13 cellular contexts compared by ENCODE assay signal in genomic region chr5:177349762-177350161, GRCh38. TPM values are rescaled to one million over a fixed set of nuclear protein-coding genes. Genes with fewer than 3 reads are reported as not detected.
A peak's percentile ranks its signal among the peaks of the same experiment; 100 is the strongest.
DNase-seq lines count a peak whose midpoint lies in the region; ATAC-seq, FAIRE-seq and TF ChIP-seq lines count a peak whose summit lies in the region.
"Had no signal": no experiment of that assay in that cellular context is flagged by ENCODE, and none has a peak within 500 bp of the region (broad histone marks: within the 10 kb centered on the region; RNA-seq: fewer than 3 reads in every experiment).

No MANE protein-coding gene starts in this region.

- TF ChIP-seq CTCF in A549 (IDR thresholded peaks at IDR 0.05) (no peak), H9 (conservative IDR thresholded peaks at IDR 0.05) (no peak), astrocyte (IDR thresholded peaks at IDR 0.05; ENCODE audit: insufficient read depth, low read depth, low read length) (no peak), GM10248 (IDR thresholded peaks at IDR 0.05; ENCODE audit: control extremely low read depth, extremely low read depth, low read depth, missing control alignments) (no peak)

- H4K20me1 ChIP-seq in H9 (ENCODE audit: control insufficient read depth, insufficient read depth, insufficient read length) (no peaks in the 10 kb centered on the region), astrocyte (ENCODE audit: insufficient read depth, low read length) (peaks cover 50% of the 10 kb centered on the region)

- no peak overlapping the region for H2BK5ac ChIP-seq in H9 (ENCODE audit: insufficient read length, low read length)

- no peak for TF ChIP-seq RAD21 in A549 (conservative IDR thresholded peaks at IDR 0.05 in 1 of 2, IDR thresholded peaks at IDR 0.05 in 1 of 2)

- H3K36me3 Mint-ChIP-seq in H9 (ENCODE audit: insufficient read depth in 1 of 3, low read depth in 3 of 3) (peaks cover 2 to 25% (median 23%) of the 10 kb centered on the region in 3 experiments; a peak in 6 of 7 replicates), astrocyte (ENCODE audit: low read depth, unreplicated experiment) (peaks cover 2% of the 10 kb centered on the region)

- no peak overlapping the region for H2BK20ac ChIP-seq in H9 (ENCODE audit: low read depth, low read length, poor library complexity, severe bottlenecking)

- H3K4me3 Mint-ChIP-seq in H9: peak overlapping the region; percentile 57 to 66
- H3K4me3 Mint-ChIP-seq in astrocyte (ENCODE audit: unreplicated experiment): peak overlapping the region; percentile 98

- CTCF ChIA-PET in A549 (lab: Yijun Ruan, JAX): interaction anchor here (1.2 to 3.3 kb wide), 10 partner anchors 11 to 236 kb away, joined by 3 to 20 read pairs (median 5); no protein-coding TSS in a partner anchor
- CTCF ChIA-PET in GM10248 (lab: Yijun Ruan, JAX): interaction anchor here (1.1 to 35.5 kb wide), 8 partner anchors 15 to 278 kb away, joined by 3 to 734 read pairs (median 8); partner anchors contain the start of gene SLC34A1

- H3K27ac ChIP-seq in A549 (no peak overlapping the region), H9 (ENCODE audit: insufficient read length, low read depth, low read length) (no peak overlapping the region), astrocyte (ENCODE audit: low read depth, low read length) (no peak overlapping the region), mesodermal cell (ENCODE audit: low read depth, low read length, severe bottlenecking) (no peak overlapping the region)

- H3K23ac ChIP-seq in H9 (ENCODE audit: insufficient read length, low read depth, low read length): no peak overlapping the region

- H3K56ac ChIP-seq in H9 (ENCODE audit: insufficient read length, low read depth, low read length): no peak overlapping the region

- peak overlapping the region in 1 of 3 experiments; percentile 60; a peak in 1 of 7 replicates for H3K27ac Mint-ChIP-seq in H9
- no peak overlapping the region for H3K27ac Mint-ChIP-seq in astrocyte (ENCODE audit: unreplicated experiment)

- H3K27me3 Mint-ChIP-seq in H9 (ENCODE audit: low read depth): peaks cover 14% of the 10 kb centered on the region
- peaks cover 5% of the 10 kb centered on the region for H3K27me3 Mint-ChIP-seq in astrocyte (ENCODE audit: low read depth, unreplicated experiment)

- TF ChIP-seq POLR2A in A549 (IDR thresholded peaks at IDR 0.05; ENCODE audit: low read length): no peak

- H3K4me3 ChIP-seq in A549 (no peak overlapping the region), astrocyte (ENCODE audit: insufficient read depth, low read depth, low read length) (no peak overlapping the region), mesodermal cell (ENCODE audit: extremely low read depth, insufficient read depth, low read length, poor library complexity, severe bottlenecking) (peak overlapping the region; percentile 100)

- peaks cover 7% of the 10 kb centered on the region for H3K23me2 ChIP-seq in H9 (ENCODE audit: insufficient read length, low read depth, low read length, poor library complexity, severe bottlenecking)

- H3K18ac ChIP-seq in H9 (ENCODE audit: insufficient read length, low read depth, low read length): no peak overlapping the region

- no peaks in the 10 kb centered on the region for H3K27me3 ChIP-seq in H9 (ENCODE audit: insufficient read depth, low read length)
- H3K27me3 ChIP-seq in astrocyte (ENCODE audit: insufficient read depth, low read length): no peaks in the 10 kb centered on the region

- no peak overlapping the region for H2BK120ac ChIP-seq in H9 (ENCODE audit: low read depth, low read length, poor library complexity, severe bottlenecking)

- no peak overlapping the region for H4K5ac ChIP-seq in H9 (ENCODE audit: insufficient read length, low read depth, low read length)

- peaks cover 4% of the 10 kb centered on the region for H3K79me1 ChIP-seq in H9 (ENCODE audit: insufficient read depth, low read depth, low read length, poor library complexity, severe bottlenecking)

- no peak overlapping the region for H2BK15ac ChIP-seq in H9 (ENCODE audit: low read depth, low read length)

- H3K4me1 Mint-ChIP-seq in H9 (peaks cover 20 to 25% of the 10 kb centered on the region in 2 experiments), astrocyte (ENCODE audit: low read depth, unreplicated experiment) (peaks cover 21% of the 10 kb centered on the region)

- H3K4ac ChIP-seq in H9 (ENCODE audit: low read depth, low read length): no peak overlapping the region

- H3K9ac ChIP-seq in H9 (ENCODE audit: extremely low read depth, insufficient read length, low read length) (no peak overlapping the region), astrocyte (ENCODE audit: low read length) (peak overlapping the region; percentile 93)

- 86% methylated on average over 5 of the region's 5 CpGs for WGBS in A549 (ENCODE audit: missing lambda C conversion rate)
- no CpG with 5 or more reads among the region's 5 CpGs for WGBS in H9 (ENCODE audit: extremely low coverage, insufficient read length, low lambda C conversion rate)
- whole genome bisulfite sequencing in mesodermal cell (ENCODE audit: insufficient coverage in 2 of 2), 2 experiments: 91 to 92% methylated on average over 5 of the region's 5 CpGs

- ATAC-seq in A549: no peak
- ATAC-seq in GM19324 (IDR thresholded peaks at IDR 0.05; ENCODE audit: low FRiP score, unreplicated experiment): no peak

- TF ChIP-seq EP300 in A549 (IDR thresholded peaks at IDR 0.05): no peak

- H3K4me1 ChIP-seq in A549 (peaks cover 31% of the 10 kb centered on the region), H9 (ENCODE audit: insufficient read depth, low read length) (peaks cover 3% of the 10 kb centered on the region; the same call in 1 of the 2 replicates), astrocyte (ENCODE audit: insufficient read depth, low read length) (peaks cover 18% of the 10 kb centered on the region), mesodermal cell (ENCODE audit: control insufficient read depth, insufficient read depth, low read length, poor library complexity, severe bottlenecking) (peaks cover 6% of the 10 kb centered on the region)

- H3K79me2 ChIP-seq in H9 (ENCODE audit: insufficient read depth, low read length): peaks cover 17% of the 10 kb centered on the region
- peaks cover 63% of the 10 kb centered on the region for H3K79me2 ChIP-seq in astrocyte (ENCODE audit: insufficient read depth, low read length)

- H2AK5ac ChIP-seq in H9 (ENCODE audit: insufficient read length, low read length): no peak overlapping the region

- no peak overlapping the region for H3K14ac ChIP-seq in H9 (ENCODE audit: insufficient read depth, low read length)

- H4K8ac ChIP-seq in H9 (replicated peaks; ENCODE audit: insufficient read length, low read depth, low read length): no peak overlapping the region

- no peaks in the 10 kb centered on the region; a peak in 1 of 5 replicates for H3K9me3 Mint-ChIP-seq in H9
- H3K9me3 Mint-ChIP-seq in astrocyte (ENCODE audit: unreplicated experiment): peaks cover 6% of the 10 kb centered on the region

- no peak overlapping the region for H4K91ac ChIP-seq in H9 (ENCODE audit: insufficient read length, low read depth, low read length)

- H3K36me3 ChIP-seq in astrocyte (ENCODE audit: insufficient read depth, low read length) (peaks cover 17% of the 10 kb centered on the region), mesodermal cell (ENCODE audit: control insufficient read depth, insufficient read depth, low read length) (peaks cover 24% of the 10 kb centered on the region)

- H3K4me2 ChIP-seq in A549: peak overlapping the region; percentile 98
- peak overlapping the region; percentile 89 for H3K4me2 ChIP-seq in H9 (ENCODE audit: insufficient read depth, insufficient read length, low read length)
- peak overlapping the region; percentile 93 for H3K4me2 ChIP-seq in astrocyte (ENCODE audit: low read length)

- POLR2A ChIA-PET in A549 (lab: Yijun Ruan, JAX) (interaction anchor here (1.2 kb wide), 1 partner anchor 21 kb away, joined by 9 read pairs; no protein-coding TSS in a partner anchor), GM10248 (lab: Yijun Ruan, JAX) (no interaction called here)

- no peak overlapping the region for H3T11ph ChIP-seq in H9 (ENCODE audit: low read length)

- H2BK12ac ChIP-seq in H9 (ENCODE audit: insufficient read length, low read depth, low read length): no peak overlapping the region

- no peaks in the 10 kb centered on the region for H3K9me3 ChIP-seq in A549
- no peaks in the 10 kb centered on the region for H3K9me3 ChIP-seq in H9 (ENCODE audit: control insufficient read depth, low read depth, low read length)
- H3K9me3 ChIP-seq in astrocyte (ENCODE audit: insufficient read depth, low read depth, low read length): no peaks in the 10 kb centered on the region
- H3K9me3 ChIP-seq in mesodermal cell (ENCODE audit: control insufficient read depth, low read length): no peaks in the 10 kb centered on the region

- FAIRE-seq in A549 (lab: Jason Lieb, UNC): no peak
- no peak for FAIRE-seq in astrocyte (lab: Jason Lieb, UNC)

- DNase-seq in A549 (ENCODE audit: low read depth in 1 of 2, low spot score in 1 of 2) (no peak), H9 (no peak), astrocyte (ENCODE audit: low read depth) (no peak), GM10248 (ENCODE audit: extremely low spot score) (no peak), SW480 (ENCODE audit: low spot score) (no peak)
- DNase-seq in stimulated activated CD4-positive, alpha-beta T cell treated with anti-CD3 and anti-CD28 coated beads, Interleukin-4, amount 100 ng/mL, for 4 hours: no peak
- DNase-seq: NCI-H2107; stimulated activated CD4-positive, alpha-beta T cell treated with anti-CD3 and anti-CD28 coated beads, Interleukin-12 subunit alpha, Interleukin-12 subunit beta, amount 100 ng/mL, for 4 hours had no signal

- no peak overlapping the region for H2AFZ ChIP-seq in H9 (ENCODE audit: low read length)
- no peak overlapping the region for H2AFZ ChIP-seq in astrocyte (ENCODE audit: low read depth, low read length)

RNA-seq across cellular contexts. Expression of gene LMAN2, which starts 1.7 kb away (rescaled TPM):
- polyA plus RNA-seq in A549 (2011; rRNA removed): 123 and 172 TPM in 2 replicates
- 328 and 334 TPM in 2 replicates for polyA plus RNA-seq in A549 (2012; cell fraction: cytosol; rRNA removed)
- 418 and 431 TPM in 2 replicates for polyA plus RNA-seq in A549 (2012; cell fraction: nucleus; rRNA removed)
- polyA plus RNA-seq in A549 (2017; fragmentation: RNase III; extraction: RNeasy Plus Mini Kit Qiagen cat#74134 plus additional on column Dnase treatment): 207 to 222 TPM (median 210 TPM) in 3 replicates
- polyA minus RNA-seq in A549 (2011; rRNA and poly(A)+ RNA removed): 230 and 259 TPM in 2 replicates
- 105 and 106 TPM in 2 replicates for total RNA-seq in H9 (2021)
- total RNA-seq in astrocyte: 103 and 106 TPM in 2 replicates
- polyA plus RNA-seq in mesodermal cell (2013, experiment 1 of 2): 200 TPM
- polyA plus RNA-seq in mesodermal cell (2013, experiment 2 of 2): 172 TPM

RNA-seq across cellular contexts. Expression of gene RGS14, which starts 8.0 kb away (rescaled TPM):
- polyA plus RNA-seq in A549 (2011; rRNA removed) (3.9 and 5.8 TPM in 2 replicates), A549 (2017; fragmentation: RNase III; extraction: RNeasy Plus Mini Kit Qiagen cat#74134 plus additional on column Dnase treatment) (5.2 to 8.4 TPM (median 6.4 TPM) in 3 replicates)
- 13.9 and 18.5 TPM in 2 replicates for polyA plus RNA-seq in A549 (2012; cell fraction: cytosol; rRNA removed)
- 16.1 and 18.7 TPM in 2 replicates for polyA plus RNA-seq in A549 (2012; cell fraction: nucleus; rRNA removed)
- polyA minus RNA-seq in A549 (2011; rRNA and poly(A)+ RNA removed): 2.6 and 2.9 TPM in 2 replicates
- total RNA-seq in H9 (2021) (12.3 and 16.4 TPM in 2 replicates), astrocyte (7.8 and 11.3 TPM in 2 replicates)
- polyA plus RNA-seq in mesodermal cell (2013, experiment 1 of 2): 23.0 TPM
- polyA plus RNA-seq in mesodermal cell (2013, experiment 2 of 2): 16.1 TPM

RNA-seq across cellular contexts. Expression of gene SLC34A1, which starts 34.5 kb away (rescaled TPM):
- polyA plus RNA-seq in A549 (2011; rRNA removed) (not detected in 2 replicates), A549 (2017; fragmentation: RNase III; extraction: RNeasy Plus Mini Kit Qiagen cat#74134 plus additional on column Dnase treatment) (0.03 TPM in 2 of 3 replicates, not detected in the other)
- 0.01 TPM in 2 replicates for polyA plus RNA-seq in A549 (2012; cell fraction: cytosol; rRNA removed)
- polyA plus RNA-seq in A549 (2012; cell fraction: nucleus; rRNA removed): 0.02 and 0.05 TPM in 2 replicates
- polyA minus RNA-seq in A549 (2011; rRNA and poly(A)+ RNA removed): 0.12 TPM in 1 of 2 replicates, not detected in the other
- total RNA-seq in H9 (2021) (not detected in 2 replicates), astrocyte (not detected in 2 replicates)
- polyA plus RNA-seq in mesodermal cell (2013, experiment 1 of 2): not detected
- polyA plus RNA-seq in mesodermal cell (2013, experiment 2 of 2): not detected
- total RNA-seq: Daoy; T-helper 1 cell treated with Interleukin-12 subunit alpha and Interleukin-12 subunit beta and Interleukin-4 antibody, amounts not matched to agents 30 ng/mL and 1 ng/mL, for 36 hours; urinary bladder had no signal

RNA-seq across cellular contexts. Expression of gene MXD3, which starts 38.1 kb away (rescaled TPM):
- polyA plus RNA-seq in A549 (2011; rRNA removed) (4.1 and 5.3 TPM in 2 replicates), A549 (2017; fragmentation: RNase III; extraction: RNeasy Plus Mini Kit Qiagen cat#74134 plus additional on column Dnase treatment) (12.4 to 16.9 TPM (median 15.2 TPM) in 3 replicates)
- 23.7 and 28.1 TPM in 2 replicates for polyA plus RNA-seq in A549 (2012; cell fraction: cytosol; rRNA removed)
- 66.4 and 71.5 TPM in 2 replicates for polyA plus RNA-seq in A549 (2012; cell fraction: nucleus; rRNA removed)
- polyA minus RNA-seq in A549 (2011; rRNA and poly(A)+ RNA removed): 2.0 and 2.6 TPM in 2 replicates
- total RNA-seq in H9 (2021) (9.8 and 10.9 TPM in 2 replicates), astrocyte (2.3 and 2.8 TPM in 2 replicates)
- 27.3 TPM for polyA plus RNA-seq in mesodermal cell (2013, experiment 1 of 2)
- polyA plus RNA-seq in mesodermal cell (2013, experiment 2 of 2): 25.9 TPM

RNA-seq across cellular contexts. Expression of gene PRELID1, which starts 46.2 kb away (rescaled TPM):
- polyA plus RNA-seq in A549 (2011; rRNA removed) (218 and 227 TPM in 2 replicates), A549 (2017; fragmentation: RNase III; extraction: RNeasy Plus Mini Kit Qiagen cat#74134 plus additional on column Dnase treatment) (234 to 268 TPM (median 250 TPM) in 3 replicates)
- polyA plus RNA-seq in A549 (2012; cell fraction: cytosol; rRNA removed): 555 and 569 TPM in 2 replicates
- 295 and 331 TPM in 2 replicates for polyA plus RNA-seq in A549 (2012; cell fraction: nucleus; rRNA removed)
- polyA minus RNA-seq in A549 (2011; rRNA and poly(A)+ RNA removed): 140 and 167 TPM in 2 replicates
- total RNA-seq in H9 (2021) (212 and 213 TPM in 2 replicates), astrocyte (178 and 196 TPM in 2 replicates)
- 207 TPM for polyA plus RNA-seq in mesodermal cell (2013, experiment 1 of 2)
- polyA plus RNA-seq in mesodermal cell (2013, experiment 2 of 2): 180 TPM
